In the genomic region with DNA sequence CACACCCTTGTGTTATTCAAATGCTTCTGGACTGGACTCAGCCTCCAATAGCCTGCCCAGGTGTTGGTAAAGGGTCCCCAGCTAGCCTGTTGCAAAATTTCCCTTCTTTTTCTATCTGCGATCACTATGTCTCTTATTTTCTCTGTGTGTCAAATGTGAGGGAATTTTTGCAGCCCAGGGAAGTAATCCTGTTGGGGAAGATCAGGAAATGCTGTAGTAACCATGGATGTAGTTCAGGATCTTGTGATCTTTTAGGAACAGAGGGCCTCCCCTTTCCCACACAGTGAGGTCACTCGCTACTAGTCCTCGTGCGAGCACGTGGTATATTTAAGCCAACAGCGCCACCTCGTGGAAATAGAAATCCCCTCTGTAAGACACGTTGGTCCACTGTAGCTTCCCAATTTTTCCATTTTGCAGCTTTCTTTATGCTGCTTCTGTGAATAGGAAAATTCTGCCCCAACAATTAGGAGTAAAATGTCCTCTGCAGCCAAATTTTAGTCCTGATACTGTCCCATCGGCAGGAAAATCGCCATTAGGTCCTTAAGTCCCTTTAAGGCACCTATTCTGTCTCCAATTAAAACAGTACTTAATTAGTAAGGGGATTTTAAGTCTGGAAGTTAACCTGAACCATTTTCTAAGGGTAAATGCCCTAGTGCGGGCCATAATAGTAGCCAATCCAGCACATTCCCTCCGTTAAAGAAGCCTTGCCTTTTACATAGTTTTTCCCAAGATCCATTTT, we compare ENCODE assay signal across 8 cellular contexts. TPM values are rescaled to one million over a fixed set of nuclear protein-coding genes. Genes with fewer than 3 reads are reported as not detected.
A peak's percentile ranks its signal among the peaks of the same experiment; 100 is the strongest.
DNase-seq lines count a peak whose midpoint lies in the region; ATAC-seq and TF ChIP-seq lines count a peak whose summit lies in the region.

No MANE protein-coding gene starts in this region.

- H3K4me1 Mint-ChIP-seq in activated CD8-positive, alpha-beta T cell treated with anti-CD3 and anti-CD28 coated beads, Interleukin-2, amount 10 ng/mL, durations not matched to agents 7 days and 5 days (ENCODE audit: low read depth) = no peaks in the 10 kb centered on the region
- H3K4me1 Mint-ChIP-seq in neural progenitor cell = no peaks in the 10 kb centered on the region

- DNase-seq in A673 (ENCODE audit: low spot score) (peak; percentile 79), GM10248 (ENCODE audit: extremely low spot score) (no peak), NCI-H69 (lab: John Stamatoyannopoulos, UW) (peak; percentile 81), esophagus muscularis mucosa (ENCODE audit: extremely low spot score) (no peak), neural progenitor cell (ENCODE audit: low spot score) (peak; percentile 86)
- peak; percentile 75 for DNase-seq in activated CD8-positive, alpha-beta T cell treated with anti-CD3 and anti-CD28 coated beads, Interleukin-2, amount 10 ng/mL, durations not matched to agents 7 days and 5 days

- H3K4me2 ChIP-seq in neural progenitor cell = no peak overlapping the region

- H3K79me2 ChIP-seq in neural progenitor cell (ENCODE audit: low read depth) = no peaks in the 10 kb centered on the region

- no peaks in the 10 kb centered on the region for H4K20me1 ChIP-seq in neural progenitor cell (ENCODE audit: low read depth)

- TF ChIP-seq POLR2A in esophagus muscularis mucosa (IDR thresholded peaks at IDR 0.05; ENCODE audit: low read depth) = no peak

- no peaks in the 10 kb centered on the region for H3F3A ChIP-seq in neural progenitor cell (ENCODE audit: low read depth)

- H3K4me3 Mint-ChIP-seq in activated CD8-positive, alpha-beta T cell treated with anti-CD3 and anti-CD28 coated beads, Interleukin-2, amount 10 ng/mL, durations not matched to agents 7 days and 5 days = no peak overlapping the region
- no peak overlapping the region for H3K4me3 Mint-ChIP-seq in neural progenitor cell

- POLR2A ChIA-PET in A673 (lab: Charles Lee; ENCODE audit: low non-redundant PET) = no interaction called here
- POLR2A ChIA-PET in GM10248 (lab: Yijun Ruan, JAX) = no interaction called here
- POLR2A ChIA-PET in activated CD8-positive, alpha-beta T cell treated with anti-CD3 and anti-CD28 coated beads, Interleukin-2, amount 10 ng/mL, durations not matched to agents 7 days and 5 days (lab: Charles Lee) = interaction anchor here (1.0 kb wide), 1 partner anchor 17 kb away, joined by 5 read pairs; no protein-coding TSS in a partner anchor

- peak; percentile 55 for ATAC-seq in activated CD8-positive, alpha-beta T cell treated with anti-CD3 and anti-CD28 coated beads, Interleukin-2, amount 10 ng/mL, durations not matched to agents 7 days and 5 days
- ATAC-seq in HG02973 (IDR thresholded peaks at IDR 0.05; ENCODE audit: unreplicated experiment) (no peak), GM18861 (IDR thresholded peaks at IDR 0.05; ENCODE audit: unreplicated experiment) (no peak)

- TF ChIP-seq EP300 in esophagus muscularis mucosa (IDR thresholded peaks at IDR 0.05) = no peak

- no peak overlapping the region for H3K4me3 ChIP-seq in A673 (ENCODE audit: low read depth, low read length, poor library complexity, severe bottlenecking)
- H3K4me3 ChIP-seq in esophagus muscularis mucosa = no peak overlapping the region
- H3K4me3 ChIP-seq in neural progenitor cell = no peak overlapping the region

- H3K36me3 Mint-ChIP-seq in activated CD8-positive, alpha-beta T cell treated with anti-CD3 and anti-CD28 coated beads, Interleukin-2, amount 10 ng/mL, durations not matched to agents 7 days and 5 days (ENCODE audit: low read depth) = peaks cover 17% of the 10 kb centered on the region
- H3K36me3 Mint-ChIP-seq in neural progenitor cell = no peaks in the 10 kb centered on the region

- CTCF ChIA-PET in A673 (lab: Charles Lee) (interaction anchor here (1.0 to 1.5 kb wide), 3 partner anchors 33 to 446 kb away, joined by 3 read pairs; no protein-coding TSS in a partner anchor), GM10248 (lab: Yijun Ruan, JAX) (interaction anchor here (0.7 to 1.1 kb wide), 3 partner anchors 33 to 265 kb away, joined by 3 read pairs; no protein-coding TSS in a partner anchor)
- CTCF ChIA-PET in activated CD8-positive, alpha-beta T cell treated with anti-CD3 and anti-CD28 coated beads, Interleukin-2, amount 10 ng/mL, durations not matched to agents 7 days and 5 days (lab: Charles Lee) = interaction anchor here (0.6 to 2.3 kb wide), 4 partner anchors 10 to 445 kb away, joined by 3 to 13 read pairs (median 4); no protein-coding TSS in a partner anchor

- H3K27me3 Mint-ChIP-seq in activated CD8-positive, alpha-beta T cell treated with anti-CD3 and anti-CD28 coated beads, Interleukin-2, amount 10 ng/mL, durations not matched to agents 7 days and 5 days (ENCODE audit: low read depth) = peaks cover 2% of the 10 kb centered on the region
- H3K27me3 Mint-ChIP-seq in neural progenitor cell (ENCODE audit: insufficient read depth, low read depth) = peaks cover 10% of the 10 kb centered on the region

- WGBS in esophagus muscularis mucosa = 43% methylated on average over 12 of the region's 12 CpGs

- H3K9me3 Mint-ChIP-seq in activated CD8-positive, alpha-beta T cell treated with anti-CD3 and anti-CD28 coated beads, Interleukin-2, amount 10 ng/mL, durations not matched to agents 7 days and 5 days (ENCODE audit: insufficient read depth) = peaks cover 38% of the 10 kb centered on the region
- peaks cover 54% of the 10 kb centered on the region for H3K9me3 Mint-ChIP-seq in neural progenitor cell

- H3K27ac Mint-ChIP-seq in activated CD8-positive, alpha-beta T cell treated with anti-CD3 and anti-CD28 coated beads, Interleukin-2, amount 10 ng/mL, durations not matched to agents 7 days and 5 days = no peak overlapping the region
- H3K27ac Mint-ChIP-seq in neural progenitor cell = no peak overlapping the region

- H3K27ac ChIP-seq in A673 (ENCODE audit: low read depth, low read length, poor library complexity, severe bottlenecking) = no peak overlapping the region
- H3K27ac ChIP-seq in esophagus muscularis mucosa (replicated peaks in 1 of 4) = no peak overlapping the region
- H3K27ac ChIP-seq in neural progenitor cell = no peak overlapping the region

- H3K9ac ChIP-seq in neural progenitor cell = no peak overlapping the region

- BruUV-seq in A673 (replicated peaks; lab: Mats Ljungman, UMichigan) = no TSS peak

- H3K27me3 ChIP-seq in A673 (replicated peaks; ENCODE audit: insufficient read depth, low read depth, low read length, poor library complexity) (no peaks in the 10 kb centered on the region), esophagus muscularis mucosa (no peaks in the 10 kb centered on the region), neural progenitor cell (no peaks in the 10 kb centered on the region)

- H2AFZ ChIP-seq in neural progenitor cell (replicated peaks) = no peak overlapping the region

- no peaks in the 10 kb centered on the region for H3K4me1 ChIP-seq in A673 (ENCODE audit: insufficient read depth, low read length, poor library complexity, severe bottlenecking)
- H3K4me1 ChIP-seq in esophagus muscularis mucosa = peaks cover 0 to 5% (median 0%) of the 10 kb centered on the region in 4 donors
- no peaks in the 10 kb centered on the region for H3K4me1 ChIP-seq in neural progenitor cell

- TF ChIP-seq CTCF in A673 (conservative IDR thresholded peaks at IDR 0.05; ENCODE audit: low read depth, low read length) (peak; percentile 48), GM10248 (IDR thresholded peaks at IDR 0.05; ENCODE audit: control extremely low read depth, extremely low read depth, low read depth, missing control alignments) (peak; percentile 32), esophagus muscularis mucosa (IDR thresholded peaks at IDR 0.05) (peak; percentile 63 to 71 (median 68)), neural progenitor cell (IDR thresholded peaks at IDR 0.05) (peak; percentile 64)

- intact Hi-C loops in A673 (cut with micrococcal nuclease; ENCODE audit: unreplicated experiment) = loop anchor here (2.0 kb wide), 1 partner anchor 266 kb away; no protein-coding TSS in a partner anchor
- intact Hi-C loops in esophagus muscularis mucosa (cut with DNase I) = loop anchor here (2.0 kb wide), 1 partner anchor 266 kb away; no protein-coding TSS in a partner anchor

- H3K9me3 ChIP-seq in A673 (ENCODE audit: low read depth, low read length, poor library complexity, severe bottlenecking) (peaks cover 41% of the 10 kb centered on the region), esophagus muscularis mucosa (peaks cover 0 to 24% (median 23%) of the 10 kb centered on the region in 4 donors), neural progenitor cell (ENCODE audit: low read depth) (peaks cover 14% of the 10 kb centered on the region)

- no peaks in the 10 kb centered on the region for H3K36me3 ChIP-seq in A673 (ENCODE audit: insufficient read depth, low read length, poor library complexity, severe bottlenecking)
- no peaks in the 10 kb centered on the region for H3K36me3 ChIP-seq in esophagus muscularis mucosa
- H3K36me3 ChIP-seq in neural progenitor cell = no peaks in the 10 kb centered on the region

RNA-seq across cellular contexts. Expression of gene SMCO1, which starts 4.0 kb away (rescaled TPM):
- total RNA-seq in A673 (2021) (not detected in 2 replicates), esophagus muscularis mucosa (not detected), neural progenitor cell (ENCODE audit: low replicate concordance) (not detected in 2 replicates)
- under 1 TPM in 1 of 2 experiments, not detected in 1; 0.13 TPM for total RNA-seq in activated CD8-positive, alpha-beta T cell treated with anti-CD3 and anti-CD28 coated beads, Interleukin-2, amount 10 ng/mL, durations not matched to agents 7 days and 5 days

RNA-seq across cellular contexts. Expression of gene RNF168, which starts 15.6 kb away (rescaled TPM):
- total RNA-seq in A673 (2021) (37.9 and 42.9 TPM in 2 replicates), esophagus muscularis mucosa (10 to 100 TPM; 17.2 to 23.0 (median 22.3) TPM), neural progenitor cell (ENCODE audit: low replicate concordance) (23.8 and 25.1 TPM in 2 replicates)
- total RNA-seq in activated CD8-positive, alpha-beta T cell treated with anti-CD3 and anti-CD28 coated beads, Interleukin-2, amount 10 ng/mL, durations not matched to agents 7 days and 5 days = 10 to 100 TPM; 35.2 to 39.3 TPM

RNA-seq across cellular contexts. Expression of gene WDR53, which starts 49.2 kb away (rescaled TPM):
- 17.8 and 23.1 TPM in 2 replicates for total RNA-seq in A673 (2021)
- 10 to 100 TPM; 21.0 to 21.8 TPM for total RNA-seq in activated CD8-positive, alpha-beta T cell treated with anti-CD3 and anti-CD28 coated beads, Interleukin-2, amount 10 ng/mL, durations not matched to agents 7 days and 5 days
- 1 to 10 TPM; 3.8 to 8.7 (median 5.6) TPM for total RNA-seq in esophagus muscularis mucosa
- 9.3 and 9.7 TPM in 2 replicates for total RNA-seq in neural progenitor cell (ENCODE audit: low replicate concordance)

RNA-seq across cellular contexts. Expression of gene FBXO45, which starts 49.3 kb away (rescaled TPM):
- 20.9 and 23.0 TPM in 2 replicates for total RNA-seq in A673 (2021)
- 10 to 100 TPM; 16.1 to 17.7 TPM for total RNA-seq in activated CD8-positive, alpha-beta T cell treated with anti-CD3 and anti-CD28 coated beads, Interleukin-2, amount 10 ng/mL, durations not matched to agents 7 days and 5 days
- total RNA-seq in esophagus muscularis mucosa = 10 to 100 TPM in 2 of 4 donors, 1 to 10 TPM in 2; 9.0 to 14.7 (median 9.8) TPM
- total RNA-seq in neural progenitor cell (ENCODE audit: low replicate concordance) = 14.4 and 23.1 TPM in 2 replicates

Comparison
In these comparisons a context has a peak if more than half of its experiments do, and no peak if none do; other contexts are left out.
1. DNase-seq: peak in A673 (single experiment), NCI-H69 (single experiment), activated CD8-positive, alpha-beta T cell treated with anti-CD3 and anti-CD28 coated beads, Interleukin-2, amount 10 ng/mL, durations not matched to agents 7 days and 5 days (single experiment) and neural progenitor cell (single experiment); none in GM10248 (single experiment) and esophagus muscularis mucosa (single experiment).
2. Peak in every context shown above with its lines, with median percentiles within 50 percentile points of each other: CTCF ChIP-seq.